ENCODE assay signal across 13 cellular contexts in the genomic region with DNA sequence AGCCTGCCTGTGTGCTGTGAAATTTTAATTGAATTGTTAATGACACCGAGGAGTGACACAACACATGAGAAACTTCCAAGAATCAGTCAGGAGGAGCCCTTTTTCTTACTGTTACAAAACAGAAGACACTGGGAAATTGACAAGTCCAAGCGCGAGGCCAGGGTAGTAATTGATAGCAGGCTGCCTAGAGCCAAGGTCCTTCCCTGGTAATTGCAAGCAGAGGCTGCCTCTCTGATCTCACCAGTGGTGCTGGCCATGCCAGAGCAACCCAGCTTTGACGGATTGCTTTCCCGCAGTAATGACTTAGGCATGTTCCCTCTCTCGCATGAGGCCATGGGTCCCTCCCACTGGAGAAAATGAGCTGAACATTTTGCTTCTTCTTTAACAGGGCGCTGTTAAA.
DNase-seq lines count a peak whose midpoint lies in the region; ATAC-seq and TF ChIP-seq lines count a peak whose summit lies in the region.
"Had no signal": no experiment of that assay in that cellular context is flagged by ENCODE, and none has a peak within 500 bp of the region (broad histone marks: within the 10 kb centered on the region; RNA-seq: fewer than 3 reads in every experiment).

No MANE protein-coding gene starts in this region.

- H3K27me3 ChIP-seq in ectodermal cell (ENCODE audit: control insufficient read depth, insufficient read depth, low read length, poor library complexity, severe bottlenecking) (no peaks in the 10 kb centered on the region), mesendoderm (ENCODE audit: insufficient read depth, low read length, poor library complexity) (no peaks in the 10 kb centered on the region), thyroid gland (no peaks in the 10 kb centered on the region), vagina (no peaks in the 10 kb centered on the region)

- no peak overlapping the region for H2BK120ac ChIP-seq in mesendoderm (ENCODE audit: low read depth, low read length)

- intact Hi-C loops in thyroid gland (cut with DNase I) = no loop called here
- intact Hi-C loops in vagina (cut with DNase I) = loop anchor here (5.0 kb wide), 1 partner anchor 136 kb away; no protein-coding TSS in a partner anchor

- H3K56ac ChIP-seq in mesendoderm (ENCODE audit: low read length) = no peak overlapping the region

- H3K36me3 ChIP-seq in ectodermal cell (ENCODE audit: control insufficient read depth, insufficient read depth, low read length) (no peaks in the 10 kb centered on the region), mesendoderm (ENCODE audit: control insufficient read depth, insufficient read depth, low read length) (no peaks in the 10 kb centered on the region), thyroid gland (no peaks in the 10 kb centered on the region), vagina (no peaks in the 10 kb centered on the region)
- H3K36me3 ChIP-seq: left ventricle myocardium inferior, SJSA1 had no signal

- TF ChIP-seq POLR2A in thyroid gland (IDR thresholded peaks at IDR 0.05) = no peak
- TF ChIP-seq POLR2A in vagina (IDR thresholded peaks at IDR 0.05) = no peak

- H3K4me1 ChIP-seq in ectodermal cell (ENCODE audit: control insufficient read depth, insufficient read depth, low read length) (peaks cover 55% of the 10 kb centered on the region), mesendoderm (ENCODE audit: control insufficient read depth, low read depth, low read length) (no peaks in the 10 kb centered on the region), thyroid gland (peaks cover 42 to 54% of the 10 kb centered on the region in 2 donors), vagina (peaks cover 9% of the 10 kb centered on the region)

- no peak overlapping the region for H3K23ac ChIP-seq in mesendoderm (ENCODE audit: low read length)

- no peaks in the 10 kb centered on the region for H3K79me1 ChIP-seq in mesendoderm (ENCODE audit: low read length)

- TF ChIP-seq CTCF in thyroid gland (IDR thresholded peaks at IDR 0.05) = no peak
- no peak for TF ChIP-seq CTCF in vagina (IDR thresholded peaks at IDR 0.05)

- H3K9me3 ChIP-seq in ectodermal cell (ENCODE audit: control insufficient read depth, low read length) = no peaks in the 10 kb centered on the region
- H3K9me3 ChIP-seq in thyroid gland = no peaks in the 10 kb centered on the region
- no peaks in the 10 kb centered on the region for H3K9me3 ChIP-seq in vagina
- H3K9me3 ChIP-seq: left ventricle myocardium inferior, SJSA1 had no signal

- H2BK15ac ChIP-seq in mesendoderm (replicated peaks; ENCODE audit: low read depth) = no peak overlapping the region

- H2BK5ac ChIP-seq in mesendoderm (ENCODE audit: low read length) = no peak overlapping the region

- no peak overlapping the region for H2AK5ac ChIP-seq in mesendoderm (ENCODE audit: low read length)

- no peak overlapping the region for H3K9ac ChIP-seq in mesendoderm (ENCODE audit: low read length)

- H3K79me2 ChIP-seq in mesendoderm (ENCODE audit: control insufficient read depth, insufficient read depth, low read length) = no peaks in the 10 kb centered on the region

- H3K4ac ChIP-seq in mesendoderm (ENCODE audit: low read depth, low read length) = no peak overlapping the region

- H3K4me3 ChIP-seq in ectodermal cell (ENCODE audit: insufficient read depth, low read depth, low read length) (no peak overlapping the region), mesendoderm (ENCODE audit: low read length) (no peak overlapping the region), thyroid gland (replicated peaks in 1 of 3) (no peak overlapping the region), vagina (no peak overlapping the region)
- H3K4me3 ChIP-seq: left ventricle myocardium inferior, SJSA1 had no signal

- 56 to 60% methylated on average over 6 to 7 of the region's 7 CpGs for WGBS in ectodermal cell, 2 experiments
- WGBS in mesendoderm (ENCODE audit: extremely low coverage, insufficient coverage, low lambda C conversion rate) = no CpG with 5 or more reads among the region's 7 CpGs
- 78 to 89% methylated on average over 7 of the region's 7 CpGs for WGBS in thyroid gland, 2 donors

- DNase-seq in LHCN-M2 (ENCODE audit: low read depth) (peak; percentile 34), mesendoderm (peak; percentile 21), thyroid gland (peak; percentile 27 to 29), SKM-1 (lab: John Stamatoyannopoulos, UW; ENCODE audit: unreplicated experiment) (no peak), vagina (ENCODE audit: extremely low spot score in 2 of 2) (no peak)
- DNase-seq: activated naive CD4-positive, alpha-beta T cell treated with anti-CD3 and anti-CD28 coated beads, Interleukin-2, amount 10 ng/mL, durations not matched to agents 7 days and 5 days; DMS79; left ventricle myocardium inferior; NCI-H446 treated with DMSO at 0.1 percent for 48 hours had no signal

- H3K27ac ChIP-seq in ectodermal cell (ENCODE audit: insufficient read depth, low read depth, low read length, poor library complexity, severe bottlenecking) (peak overlapping the region; percentile 85), mesendoderm (ENCODE audit: low read depth, low read length) (no peak overlapping the region), thyroid gland (peak overlapping the region in 1 of 3 donors; percentile 69), vagina (no peak overlapping the region)
- H3K27ac ChIP-seq: left ventricle myocardium inferior, SJSA1 had no signal

- no peak overlapping the region for H3K18ac ChIP-seq in mesendoderm (ENCODE audit: low read length)

- ATAC-seq in HG02884 (IDR thresholded peaks at IDR 0.05; ENCODE audit: unreplicated experiment) (no peak), GM21619 (IDR thresholded peaks at IDR 0.05; ENCODE audit: unreplicated experiment) (no peak)

- no peak overlapping the region for H4K8ac ChIP-seq in mesendoderm (ENCODE audit: low read depth, low read length)

- no peak overlapping the region for H4K5ac ChIP-seq in mesendoderm (ENCODE audit: low read length)

- H3K4me2 ChIP-seq in mesendoderm (ENCODE audit: low read length) = no peak overlapping the region

Comparison
In these comparisons a context has a peak if more than half of its experiments do, and no peak if none do; other contexts are left out.
1. DNase-seq: peak in LHCN-M2 (single experiment), mesendoderm (single experiment) and thyroid gland (2 of 2); none in SKM-1 (single experiment) and vagina (0 of 2).